10 cellular contexts compared by ENCODE assay signal in genomic region chr3:15861163-15861562, GRCh38.
DNase-seq lines count a peak whose midpoint lies in the region; ATAC-seq and TF ChIP-seq lines count a peak whose summit lies in the region.
"Had no signal": no experiment of that assay in that cellular context is flagged by ENCODE, and none has a peak within 500 bp of the region (broad histone marks: within the 10 kb centered on the region; RNA-seq: fewer than 3 reads in every experiment).

No MANE protein-coding gene starts in this region.

- peaks cover 18 to 24% (median 19%) of the 10 kb centered on the region in 3 donors for H3K27me3 Mint-ChIP-seq in CD14-positive monocyte (ENCODE audit: low read depth in 3 of 3)
- no peaks in the 10 kb centered on the region for H3K27me3 Mint-ChIP-seq in activated CD8-positive, alpha-beta T cell treated with anti-CD3 and anti-CD28 coated beads for 36 hours
- H3K27me3 Mint-ChIP-seq in immature natural killer cell (ENCODE audit: low read depth in 3 of 3): peaks cover 2 to 7% (median 5%) of the 10 kb centered on the region in 3 donors

- DNase-seq in CD14-positive monocyte (ENCODE audit: low spot score): no peak
- DNase-seq in activated CD8-positive, alpha-beta T cell treated with anti-CD3 and anti-CD28 coated beads for 36 hours: no peak
- no peak for DNase-seq in immature natural killer cell
- no peak for DNase-seq in tibial nerve (ENCODE audit: low spot score in 2 of 2)
- DNase-seq in GM19238 (ENCODE audit: insufficient read length, low spot score): no peak
- DNase-seq: activated CD4-positive, CD25-positive, alpha-beta regulatory T cell treated with anti-CD3 and anti-CD28 coated beads, Interleukin-2, amount 50 U/mL, for 72 hours had no signal

- H3K9me3 Mint-ChIP-seq in CD14-positive monocyte (peaks cover 0 to 6% (median 1%) of the 10 kb centered on the region in 7 donors), immature natural killer cell (no peaks in the 10 kb centered on the region)
- H3K9me3 Mint-ChIP-seq in activated CD8-positive, alpha-beta T cell treated with anti-CD3 and anti-CD28 coated beads for 36 hours: peaks cover 3% of the 10 kb centered on the region

- CTCF ChIA-PET in HEK293 (lab: Yijun Ruan, JAX): interaction anchor here (1.0 to 1.4 kb wide), 2 partner anchors 15 to 317 kb away, joined by 3 read pairs; no protein-coding TSS in a partner anchor
- CTCF ChIA-PET in activated CD8-positive, alpha-beta T cell treated with anti-CD3 and anti-CD28 coated beads for 36 hours (lab: Charles Lee): interaction anchor here (1.5 kb wide), 1 partner anchor 188 kb away, joined by 3 read pairs; no protein-coding TSS in a partner anchor

- H3K27me3 ChIP-seq in tibial nerve: no peaks in the 10 kb centered on the region
- H3K27me3 ChIP-seq: thyroid gland had no signal

- no peaks in the 10 kb centered on the region for H3K9me3 ChIP-seq in HEK293 (ENCODE audit: control insufficient read depth, insufficient read depth, low read depth, low read length)
- H3K9me3 ChIP-seq in tibial nerve: peaks cover 0 to 4% (median 0%) of the 10 kb centered on the region in 4 donors
- H3K9me3 ChIP-seq: thyroid gland had no signal

- H3K4me1 Mint-ChIP-seq in CD14-positive monocyte (peaks cover 16% of the 10 kb centered on the region), immature natural killer cell (peaks cover 21 to 30% of the 10 kb centered on the region in 2 donors)
- peaks cover 28% of the 10 kb centered on the region for H3K4me1 Mint-ChIP-seq in activated CD8-positive, alpha-beta T cell treated with anti-CD3 and anti-CD28 coated beads for 36 hours (ENCODE audit: low read depth)

- peak overlapping the region; percentile 83 to 91 for H3K4me3 Mint-ChIP-seq in CD14-positive monocyte
- H3K4me3 Mint-ChIP-seq in activated CD8-positive, alpha-beta T cell treated with anti-CD3 and anti-CD28 coated beads for 36 hours: peak overlapping the region; percentile 94
- peak overlapping the region; percentile 89 to 93 (median 90) for H3K4me3 Mint-ChIP-seq in immature natural killer cell

- 0 out of 2 replicates have a peak, but pooled peaks cover 4% of the 10 kb centered on the region for H3K4me1 ChIP-seq in HEK293 (ENCODE audit: control insufficient read depth, insufficient read depth, low read length)
- peaks cover 0 to 27% (median 4%) of the 10 kb centered on the region in 4 donors for H3K4me1 ChIP-seq in tibial nerve

- H3K36me3 ChIP-seq in HEK293 (ENCODE audit: control insufficient read depth in 2 of 2, insufficient read depth in 1 of 2, low read length in 2 of 2) (no peaks in the 10 kb centered on the region), tibial nerve (no peaks in the 10 kb centered on the region)
- H3K36me3 ChIP-seq: thyroid gland had no signal

- no peak for TF ChIP-seq CTCF in CD14-positive monocyte (IDR thresholded peaks at IDR 0.05)
- TF ChIP-seq CTCF in HEK293 (tag by site-specific recombination; IDR thresholded peaks at IDR 0.05): no peak
- TF ChIP-seq CTCF in activated CD8-positive, alpha-beta T cell treated with anti-CD3 and anti-CD28 coated beads for 36 hours (IDR thresholded peaks at IDR 0.05): no peak
- TF ChIP-seq CTCF in tibial nerve (IDR thresholded peaks at IDR 0.05): no peak

- no peak for TF ChIP-seq EP300 in tibial nerve (IDR thresholded peaks at IDR 0.05)

- H3K4me3 ChIP-seq in HEK293 (ENCODE audit: low read depth, low read length): no peak overlapping the region
- peak overlapping the region in 1 of 4 donors; percentile 100 for H3K4me3 ChIP-seq in tibial nerve

- H3K27ac ChIP-seq in HEK293 (ENCODE audit: extremely low read depth, low read depth, low read length) (no peak overlapping the region), tibial nerve (peak overlapping the region in 2 of 4 donors; percentile 75 to 90)

- intact Hi-C loops in CD14-positive monocyte (cut with micrococcal nuclease): no loop called here
- intact Hi-C loops in activated CD8-positive, alpha-beta T cell treated with anti-CD3 and anti-CD28 coated beads for 36 hours (cut with micrococcal nuclease): no loop called here

- POLR2A ChIA-PET in HEK293 (lab: Yijun Ruan, JAX): no interaction called here
- POLR2A ChIA-PET in activated CD8-positive, alpha-beta T cell treated with anti-CD3 and anti-CD28 coated beads for 36 hours (lab: Charles Lee): no interaction called here

- no peak for TF ChIP-seq POLR2A in tibial nerve (IDR thresholded peaks at IDR 0.05)

- WGBS in tibial nerve, 2 donors: 40 to 51% methylated on average over 4 of the region's 4 CpGs

- no peak overlapping the region for H3K27ac Mint-ChIP-seq in CD14-positive monocyte
- H3K27ac Mint-ChIP-seq in activated CD8-positive, alpha-beta T cell treated with anti-CD3 and anti-CD28 coated beads for 36 hours: peak overlapping the region; percentile 81
- H3K27ac Mint-ChIP-seq in immature natural killer cell: peak overlapping the region in 3 of 6 donors; percentile 32 to 48 (median 47)

- H3K36me3 Mint-ChIP-seq in CD14-positive monocyte (no peaks in the 10 kb centered on the region), immature natural killer cell (no peaks in the 10 kb centered on the region)
- peaks cover 14% of the 10 kb centered on the region for H3K36me3 Mint-ChIP-seq in activated CD8-positive, alpha-beta T cell treated with anti-CD3 and anti-CD28 coated beads for 36 hours (ENCODE audit: low read depth)

- no peak for ATAC-seq in activated CD8-positive, alpha-beta T cell treated with anti-CD3 and anti-CD28 coated beads for 36 hours
- no peak for ATAC-seq in HG02885 (IDR thresholded peaks at IDR 0.05; ENCODE audit: poor library complexity, unreplicated experiment)
- ATAC-seq in HG03565 (IDR thresholded peaks at IDR 0.05; ENCODE audit: unreplicated experiment): no peak

TF ChIP-seq in HEK293, 187 proteins besides CTCF, POLR2A, EP300 and RAD21 (continues in another document):
- no peak for TF ChIP-seq ZNF555 (tag by site-specific recombination; conservative IDR thresholded peaks at IDR 0.05)
- TF ChIP-seq ZNF175 (tag by site-specific recombination; IDR thresholded peaks at IDR 0.05): no peak
- no peak for TF ChIP-seq SP2 (tag by site-specific recombination; IDR thresholded peaks at IDR 0.05)
- 0 out of 2 replicates have a peak, but pooled peaks have one; percentile 11 for TF ChIP-seq FEZF1 (tag by site-specific recombination; IDR thresholded peaks at IDR 0.05)
- peak; percentile 41; the same call in 1 of the 2 replicates for TF ChIP-seq ZXDB (tag by site-specific recombination; IDR thresholded peaks at IDR 0.05)
- no peak for TF ChIP-seq BCL11A (tag by site-specific recombination; IDR thresholded peaks at IDR 0.05; ENCODE audit: low read depth)
- TF ChIP-seq SP7 (tag by site-specific recombination; IDR thresholded peaks at IDR 0.05): 0 out of 2 replicates have a peak, but pooled peaks have one; percentile 28
- no peak for TF ChIP-seq ZNF239 (tag by site-specific recombination; IDR thresholded peaks at IDR 0.05)
- no peak for TF ChIP-seq ZFP41 (tag by site-specific recombination; IDR thresholded peaks at IDR 0.05; ENCODE audit: borderline replicate concordance)
- TF ChIP-seq, protein P1, sequence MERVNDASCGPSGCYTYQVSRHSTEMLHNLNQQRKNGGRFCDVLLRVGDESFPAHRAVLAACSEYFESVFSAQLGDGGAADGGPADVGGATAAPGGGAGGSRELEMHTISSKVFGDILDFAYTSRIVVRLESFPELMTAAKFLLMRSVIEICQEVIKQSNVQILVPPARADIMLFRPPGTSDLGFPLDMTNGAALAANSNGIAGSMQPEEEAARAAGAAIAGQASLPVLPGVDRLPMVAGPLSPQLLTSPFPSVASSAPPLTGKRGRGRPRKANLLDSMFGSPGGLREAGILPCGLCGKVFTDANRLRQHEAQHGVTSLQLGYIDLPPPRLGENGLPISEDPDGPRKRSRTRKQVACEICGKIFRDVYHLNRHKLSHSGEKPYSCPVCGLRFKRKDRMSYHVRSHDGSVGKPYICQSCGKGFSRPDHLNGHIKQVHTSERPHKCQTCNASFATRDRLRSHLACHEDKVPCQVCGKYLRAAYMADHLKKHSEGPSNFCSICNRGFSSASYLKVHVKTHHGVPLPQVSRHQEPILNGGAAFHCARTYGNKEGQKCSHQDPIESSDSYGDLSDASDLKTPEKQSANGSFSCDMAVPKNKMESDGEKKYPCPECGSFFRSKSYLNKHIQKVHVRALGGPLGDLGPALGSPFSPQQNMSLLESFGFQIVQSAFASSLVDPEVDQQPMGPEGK (tag by site-specific recombination; IDR thresholded peaks at IDR 0.05): no peak
